In the genomic region with DNA sequence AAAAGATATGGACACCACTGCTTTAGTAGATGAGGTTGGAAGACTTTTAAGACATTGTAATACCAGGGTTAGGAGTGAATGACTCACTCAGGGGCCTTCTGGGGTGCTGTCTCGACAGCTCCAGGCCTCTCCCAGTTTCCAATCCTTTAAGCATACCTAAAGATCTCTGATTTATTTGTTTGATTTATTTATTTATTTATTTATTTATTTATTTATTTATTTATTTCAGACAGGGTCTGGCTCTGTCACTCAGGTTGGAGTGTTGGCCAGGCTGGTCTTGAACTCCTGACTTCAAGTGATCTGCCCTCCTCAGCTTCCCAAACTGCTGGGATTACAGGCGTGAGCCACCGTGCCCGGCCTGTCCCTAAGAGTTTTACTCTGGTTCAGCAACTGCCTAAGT, we compare ENCODE assay signal across 1 cellular context. TPM values are rescaled to one million over a fixed set of nuclear protein-coding genes. Genes with fewer than 3 reads are reported as not detected.
"Had no signal": no experiment of that assay in that cellular context is flagged by ENCODE, and none has a peak within 500 bp of the region (broad histone marks: within the 10 kb centered on the region; RNA-seq: fewer than 3 reads in every experiment).

No MANE protein-coding gene starts in this region.

RNA-seq across cellular contexts. Expression of gene ITGB1BP2, which starts 47.7 kb away (rescaled TPM):
- polyA plus RNA-seq: naive thymus-derived CD8-positive, alpha-beta T cell had no signal
